Comparison of ENCODE assay signal across 28 cellular contexts in the genomic region with DNA sequence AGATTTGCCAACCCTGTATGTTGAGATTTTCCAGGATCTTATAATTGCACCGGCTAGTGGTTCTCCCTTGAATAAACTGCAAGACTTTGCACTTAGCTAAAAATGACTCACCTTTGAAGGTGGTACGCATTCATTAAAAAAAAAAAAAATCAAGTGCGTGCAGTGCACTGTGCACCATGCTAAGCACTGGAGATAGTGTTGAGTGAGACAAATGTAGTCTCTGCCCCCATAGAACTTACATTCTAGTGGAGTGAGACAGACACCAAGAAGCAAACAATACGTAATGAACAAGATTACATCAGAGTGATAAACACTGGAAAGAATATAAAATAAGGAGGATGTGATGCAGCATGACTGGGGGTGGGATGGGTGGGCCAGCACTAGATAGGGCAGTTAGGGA.
"Had no signal": no experiment of that assay in that cellular context is flagged by ENCODE, and none has a peak within 500 bp of the region (broad histone marks: within the 10 kb centered on the region; RNA-seq: fewer than 3 reads in every experiment).

No MANE protein-coding gene starts in this region.

- H3K27ac ChIP-seq: heart right ventricle, hepatocyte, left ventricle myocardium inferior, pancreas, psoas muscle, right atrium auricular region, right lobe of liver, skin epidermis, suprapubic skin, thoracic aorta, tibial artery, uterus had no signal

- H3K4me3 Mint-ChIP-seq: naive thymus-derived CD4-positive, alpha-beta T cell; natural killer cell treated with Interleukin-12 subunit alpha and Interleukin-12 subunit beta and Interleukin-15 and Interleukin-18, amount 100 ng/mL, for 72 hours; neural crest cell; stimulated activated effector memory CD8-positive, alpha-beta T cell treated with anti-CD3 and anti-CD28 coated beads, Interleukin-12 subunit alpha, Interleukin-12 subunit beta, amount 100 ng/mL, for 72 hours; stimulated activated naive CD8-positive, alpha-beta T cell treated with anti-CD3 and anti-CD28 coated beads, Interleukin-15, Interleukin-2, amounts not matched to agents 100 ng/mL and 50 ng/mL, for 24 hours; type B pancreatic cell had no signal

- DNase-seq: heart right ventricle; islet precursor cell; left ventricle myocardium inferior; midbrain; mucosa of descending colon; naive thymus-derived CD4-positive, alpha-beta T cell; nucleus accumbens; pancreas; posterior cingulate gyrus; psoas muscle; right lobe of liver; stimulated activated CD4-positive, alpha-beta T cell treated with anti-CD3 and anti-CD28 coated beads, Interleukin-12 subunit alpha, Interleukin-12 subunit beta, amount 100 ng/mL, for 4 hours; stimulated activated CD4-positive, alpha-beta T cell treated with anti-CD3 and anti-CD28 coated beads, Interleukin-15, amount 100 ng/mL, for 24 hours; stimulated activated CD4-positive, alpha-beta T cell treated with anti-CD3 and anti-CD28 coated beads, Interleukin-4, amount 100 ng/mL, for 24 hours; stimulated activated naive CD4-positive, alpha-beta T cell; tibial artery; uterus had no signal

- H3K4me1 ChIP-seq: suprapubic skin had no signal

- H3K9me3 Mint-ChIP-seq: natural killer cell treated with Interleukin-12 subunit alpha and Interleukin-12 subunit beta and Interleukin-15 and Interleukin-18, amount 100 ng/mL, for 72 hours; neural crest cell had no signal

- H3K27ac Mint-ChIP-seq: naive thymus-derived CD4-positive, alpha-beta T cell; natural killer cell treated with Interleukin-12 subunit alpha and Interleukin-12 subunit beta and Interleukin-15 and Interleukin-18, amount 100 ng/mL, for 72 hours; stimulated activated effector memory CD8-positive, alpha-beta T cell treated with anti-CD3 and anti-CD28 coated beads, Interleukin-12 subunit alpha, Interleukin-12 subunit beta, amount 100 ng/mL, for 72 hours; stimulated activated naive CD8-positive, alpha-beta T cell treated with anti-CD3 and anti-CD28 coated beads, Interleukin-15, Interleukin-2, amounts not matched to agents 100 ng/mL and 50 ng/mL, for 24 hours; type B pancreatic cell had no signal

- H3K4me3 ChIP-seq: heart right ventricle, hepatocyte, left ventricle myocardium inferior, lung, mucosa of descending colon, pancreas, psoas muscle, right atrium auricular region, right lobe of liver, skin epidermis, suprapubic skin, thoracic aorta, tibial artery, uterus had no signal

- H3K9me3 ChIP-seq: left ventricle myocardium inferior, mucosa of descending colon, pancreas, psoas muscle, right atrium auricular region, right lobe of liver, suprapubic skin, thoracic aorta, tibial artery, uterus had no signal

- H3K36me3 Mint-ChIP-seq: natural killer cell treated with Interleukin-12 subunit alpha and Interleukin-12 subunit beta and Interleukin-15 and Interleukin-18, amount 100 ng/mL, for 72 hours; stimulated activated effector memory CD8-positive, alpha-beta T cell treated with anti-CD3 and anti-CD28 coated beads, Interleukin-12 subunit alpha, Interleukin-12 subunit beta, amount 100 ng/mL, for 72 hours had no signal

- H3K27me3 Mint-ChIP-seq: naive thymus-derived CD4-positive, alpha-beta T cell; natural killer cell treated with Interleukin-12 subunit alpha and Interleukin-12 subunit beta and Interleukin-15 and Interleukin-18, amount 100 ng/mL, for 72 hours; stimulated activated naive CD8-positive, alpha-beta T cell treated with anti-CD3 and anti-CD28 coated beads, Interleukin-15, Interleukin-2, amounts not matched to agents 100 ng/mL and 50 ng/mL, for 24 hours; type B pancreatic cell had no signal

- H3K4me1 Mint-ChIP-seq: neural crest cell had no signal

- H3K36me3 ChIP-seq: heart right ventricle, left ventricle myocardium inferior, pancreas, right atrium auricular region, right lobe of liver, suprapubic skin, thoracic aorta, tibial artery, uterus had no signal

- H3K27me3 ChIP-seq: heart right ventricle, hepatocyte, pancreas, right atrium auricular region, right lobe of liver, suprapubic skin, tibial artery, uterus had no signal

- ATAC-seq: heart right ventricle; mucosa of descending colon; naive thymus-derived CD4-positive, alpha-beta T cell; natural killer cell treated with Interleukin-12 subunit alpha and Interleukin-12 subunit beta and Interleukin-15 and Interleukin-18, amount 100 ng/mL, for 72 hours; pancreas; psoas muscle; right lobe of liver; stimulated activated effector memory CD8-positive, alpha-beta T cell treated with anti-CD3 and anti-CD28 coated beads, Interleukin-12 subunit alpha, Interleukin-12 subunit beta, amount 100 ng/mL, for 72 hours had no signal
